In the genomic region with DNA sequence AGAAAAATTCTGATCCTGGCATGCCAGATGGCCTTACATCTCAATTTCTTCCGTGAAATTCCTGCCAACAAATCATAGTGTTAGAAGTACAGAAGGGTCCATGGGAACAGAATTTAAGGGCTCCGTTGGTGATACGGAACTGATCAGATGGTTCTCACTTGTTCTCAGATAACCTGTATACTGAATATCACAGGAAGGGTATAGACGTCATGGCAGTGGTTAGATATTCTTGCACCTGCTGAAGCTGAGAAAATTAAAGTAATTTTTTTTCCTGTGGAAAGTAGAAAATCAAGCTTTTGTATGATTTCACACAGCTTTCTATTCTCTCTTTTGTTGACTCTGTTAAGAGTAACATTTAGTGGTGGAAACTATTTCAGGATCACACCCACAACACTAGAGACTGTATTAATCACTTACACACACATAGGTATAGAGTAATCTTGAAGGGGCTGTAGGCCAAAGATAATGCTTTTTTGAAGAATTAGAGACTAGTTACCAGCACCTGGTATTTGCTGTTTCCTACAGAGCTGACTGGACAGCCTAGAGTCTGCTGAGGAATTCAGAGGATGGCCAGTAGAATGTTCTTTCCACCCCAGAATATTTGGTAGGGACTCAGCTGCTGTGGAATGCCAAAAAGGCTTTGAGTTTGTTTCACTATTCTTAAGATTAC, we compare ENCODE assay signal across 11 cellular contexts. TPM values are rescaled to one million over a fixed set of nuclear protein-coding genes. Genes with fewer than 3 reads are reported as not detected.
DNase-seq lines count a peak whose midpoint lies in the region; ATAC-seq and TF ChIP-seq lines count a peak whose summit lies in the region.
"Had no signal": no experiment of that assay in that cellular context is flagged by ENCODE, and none has a peak within 500 bp of the region (broad histone marks: within the 10 kb centered on the region; RNA-seq: fewer than 3 reads in every experiment).

No MANE protein-coding gene starts in this region.

- H3K27ac Mint-ChIP-seq in CD8-positive, alpha-beta memory T cell, result peak overlapping the region; percentile 61 to 97 (median 89)
- peak overlapping the region; percentile 68 for H3K27ac Mint-ChIP-seq in central memory CD8-positive, alpha-beta T cell (ENCODE audit: low read depth)
- peak overlapping the region; percentile 86 to 87 for H3K27ac Mint-ChIP-seq in natural killer cell

- no peaks in the 10 kb centered on the region for H3K27me3 Mint-ChIP-seq in CD8-positive, alpha-beta memory T cell
- H3K27me3 Mint-ChIP-seq in central memory CD8-positive, alpha-beta T cell, result no peaks in the 10 kb centered on the region
- H3K27me3 Mint-ChIP-seq in natural killer cell (ENCODE audit: low read depth in 2 of 2), result no peaks in the 10 kb centered on the region

- H4K20me1 ChIP-seq in Loucy (ENCODE audit: insufficient read depth, low read length, poor library complexity, severe bottlenecking) (peaks cover 47% of the 10 kb centered on the region), OCI-LY7 (ENCODE audit: insufficient read depth, low read length) (no peaks in the 10 kb centered on the region)

- TF ChIP-seq CTCF in Loucy (conservative IDR thresholded peaks at IDR 0.05; ENCODE audit: low read length), result no peak
- TF ChIP-seq CTCF in natural killer cell (IDR thresholded peaks at IDR 0.05), result no peak
- TF ChIP-seq CTCF in OCI-LY7 (conservative IDR thresholded peaks at IDR 0.05; ENCODE audit: low read length), result no peak

- peaks cover 7% of the 10 kb centered on the region; the same call in 1 of the 2 replicates for H3F3A ChIP-seq in Loucy (ENCODE audit: low read depth)

- H3K4me3 Mint-ChIP-seq in CD8-positive, alpha-beta memory T cell, result peak overlapping the region; percentile 19 to 74 (median 52)
- peak overlapping the region; percentile 10 for H3K4me3 Mint-ChIP-seq in central memory CD8-positive, alpha-beta T cell
- H3K4me3 Mint-ChIP-seq in natural killer cell, result peak overlapping the region; percentile 75

- H3K36me3 Mint-ChIP-seq in CD8-positive, alpha-beta memory T cell, result peaks cover 6 to 20% (median 10%) of the 10 kb centered on the region in 3 donors
- H3K36me3 Mint-ChIP-seq in central memory CD8-positive, alpha-beta T cell (ENCODE audit: insufficient read depth), result peaks cover 6% of the 10 kb centered on the region
- H3K36me3 Mint-ChIP-seq in natural killer cell, result no peaks in the 10 kb centered on the region

- no peaks in the 10 kb centered on the region for H3K9me3 ChIP-seq in CD8-positive, alpha-beta memory T cell (ENCODE audit: low read length)
- H3K9me3 ChIP-seq in Loucy (ENCODE audit: insufficient read depth, low read depth, low read length) (no peaks in the 10 kb centered on the region), OCI-LY7 (ENCODE audit: low read length) (no peaks in the 10 kb centered on the region)

- H3K9me2 ChIP-seq in Loucy (replicated peaks; ENCODE audit: low read depth, low read length) (no peaks in the 10 kb centered on the region), OCI-LY7 (ENCODE audit: insufficient read depth, low read length) (no peaks in the 10 kb centered on the region)

- POLR2A ChIA-PET in CD8-positive, alpha-beta memory T cell (lab: Charles Lee), result no interaction called here
- POLR2A ChIA-PET in OCI-LY7 (lab: Charles Lee), result no interaction called here

- H3K4me2 ChIP-seq in Loucy (ENCODE audit: low read depth, low read length, poor library complexity, severe bottlenecking) (peak overlapping the region; percentile 32), OCI-LY7 (ENCODE audit: low read length) (no peak overlapping the region)

- H2AFZ ChIP-seq in Loucy (ENCODE audit: low read length), result no peak overlapping the region
- no peak overlapping the region for H2AFZ ChIP-seq in OCI-LY7 (ENCODE audit: low read length)

- no peaks in the 10 kb centered on the region for H3K27me3 ChIP-seq in CD8-positive, alpha-beta memory T cell (ENCODE audit: insufficient read depth, low read length, poor library complexity, severe bottlenecking)
- H3K27me3 ChIP-seq in Loucy (ENCODE audit: insufficient read depth, low read length, poor library complexity, severe bottlenecking), result no peaks in the 10 kb centered on the region

- H3K4me1 Mint-ChIP-seq in CD8-positive, alpha-beta memory T cell, result peaks cover 61 to 77% (median 75%) of the 10 kb centered on the region in 3 donors
- peaks cover 57% of the 10 kb centered on the region for H3K4me1 Mint-ChIP-seq in central memory CD8-positive, alpha-beta T cell
- H3K4me1 Mint-ChIP-seq in natural killer cell, result peaks cover 55 to 61% of the 10 kb centered on the region in 2 donors

- no TSS peak for BruUV-seq in OCI-LY7 (replicated peaks; lab: Mats Ljungman, UMichigan)

- intact Hi-C loops in natural killer cell (cut with micrococcal nuclease), result loop anchor here (5.0 kb wide), 1 partner anchor 37 kb away; no protein-coding TSS in a partner anchor
- intact Hi-C loops in OCI-LY7 (cut with micrococcal nuclease; ENCODE audit: unreplicated experiment), result no loop called here

- DNase-seq in CD8-positive, alpha-beta memory T cell, result peak in 2 of 5 donors; percentile 47 to 59
- DNase-seq in central memory CD8-positive, alpha-beta T cell (ENCODE audit: low spot score in 2 of 2), result no peak
- DNase-seq in natural killer cell (no peak), OCI-LY7 (ENCODE audit: low spot score) (no peak), NCI-H2029 (lab: John Stamatoyannopoulos, UW) (no peak)
- DNase-seq: amygdala, NCI-H1694 had no signal

- peak overlapping the region; percentile 13 for H3K9ac ChIP-seq in Loucy (ENCODE audit: low read depth, low read length, poor library complexity, severe bottlenecking)

- ATAC-seq in central memory CD8-positive, alpha-beta T cell (replicated peaks; ENCODE audit: extremely low read depth, poor library complexity, severe bottlenecking), result peak; percentile 89
- ATAC-seq in natural killer cell (peak; percentile 84 to 88 (median 86)), HG02642 (IDR thresholded peaks at IDR 0.05; ENCODE audit: poor library complexity, unreplicated experiment) (no peak), HG03039 (IDR thresholded peaks at IDR 0.05; ENCODE audit: unreplicated experiment) (no peak)

- no peaks in the 10 kb centered on the region for H3K9me3 Mint-ChIP-seq in CD8-positive, alpha-beta memory T cell
- H3K9me3 Mint-ChIP-seq in central memory CD8-positive, alpha-beta T cell, result no peaks in the 10 kb centered on the region
- no peaks in the 10 kb centered on the region for H3K9me3 Mint-ChIP-seq in natural killer cell

- peaks cover 66% of the 10 kb centered on the region for H3K4me1 ChIP-seq in CD8-positive, alpha-beta memory T cell (ENCODE audit: insufficient read depth, low read length)
- H3K4me1 ChIP-seq in Loucy (ENCODE audit: insufficient read depth, low read length, poor library complexity, severe bottlenecking) (peaks cover 52% of the 10 kb centered on the region), OCI-LY7 (ENCODE audit: insufficient read depth, low read length, poor library complexity, severe bottlenecking) (peaks cover 4% of the 10 kb centered on the region)

- CTCF ChIA-PET in CD8-positive, alpha-beta memory T cell (lab: Charles Lee), result interaction anchor here (0.9 to 1.2 kb wide), 2 partner anchors 13 to 136 kb away, joined by 3 to 4 read pairs; partner anchors contain the start of gene CNEP1R1
- CTCF ChIA-PET in OCI-LY7 (lab: Charles Lee; ENCODE audit: unreplicated experiment), result no interaction called here

- H3K4me3 ChIP-seq in CD8-positive, alpha-beta memory T cell (ENCODE audit: low read length), result no peak overlapping the region
- H3K4me3 ChIP-seq in Loucy (ENCODE audit: low read length, poor library complexity, severe bottlenecking) (peak overlapping the region; percentile 22), OCI-LY7 (ENCODE audit: low read depth, low read length, poor library complexity, severe bottlenecking) (no peak overlapping the region)

- H3K79me2 ChIP-seq in Loucy (ENCODE audit: insufficient read depth, low read length), result peaks cover 78% of the 10 kb centered on the region
- peaks cover 57% of the 10 kb centered on the region; the same call in 1 of the 2 replicates for H3K79me2 ChIP-seq in OCI-LY7 (ENCODE audit: insufficient read depth, low read depth, low read length)

- no peak overlapping the region for H3K27ac ChIP-seq in CD8-positive, alpha-beta memory T cell (ENCODE audit: low read depth, low read length)
- no peak overlapping the region for H3K27ac ChIP-seq in OCI-LY7 (ENCODE audit: low read depth, low read length, poor library complexity, severe bottlenecking)
- H3K27ac ChIP-seq: VCaP had no signal

- no peaks in the 10 kb centered on the region for H3K36me3 ChIP-seq in CD8-positive, alpha-beta memory T cell (ENCODE audit: insufficient read depth, low read length)
- H3K36me3 ChIP-seq in Loucy (ENCODE audit: insufficient read depth, low read length) (no peaks in the 10 kb centered on the region), OCI-LY7 (ENCODE audit: insufficient read depth, low read length) (peaks cover 5% of the 10 kb centered on the region; the same call in 1 of the 2 replicates)

RNA-seq across cellular contexts. Expression of gene TENT4B, which starts 7.5 kb away (rescaled TPM):
- 10 to 100 TPM; 21.6 to 23.0 TPM for total RNA-seq in CD8-positive, alpha-beta memory T cell
- polyA plus RNA-seq in CD8-positive, alpha-beta memory T cell, result 5.6 TPM
- 10 to 100 TPM; 37.5 to 48.7 (median 44.4) TPM for total RNA-seq in natural killer cell
- 5.6 and 5.8 TPM in 2 replicates for total RNA-seq in OCI-LY7 (2014; rRNA removed; shearing (Covaris generic))
- 8.8 and 9.5 TPM in 2 replicates for total RNA-seq in OCI-LY7 (2022)

Comparison
In these comparisons a context has a peak if more than half of its experiments do, and no peak if none do; other contexts are left out.
1. H3K4me3 Mint-ChIP-seq: peak in every context shown above with its lines; median percentile 75 in natural killer cell; 52 in CD8-positive, alpha-beta memory T cell; 10 in central memory CD8-positive, alpha-beta T cell.
2. ATAC-seq: peak in central memory CD8-positive, alpha-beta T cell (single experiment) and natural killer cell (3 of 3); none in HG02642 (single experiment) and HG03039 (single experiment).
3. Peak in every context shown above with its lines, with median percentiles within 50 percentile points of each other: H3K27ac Mint-ChIP-seq.